ENCODE assay signal across 1 cellular context in the genomic region with DNA sequence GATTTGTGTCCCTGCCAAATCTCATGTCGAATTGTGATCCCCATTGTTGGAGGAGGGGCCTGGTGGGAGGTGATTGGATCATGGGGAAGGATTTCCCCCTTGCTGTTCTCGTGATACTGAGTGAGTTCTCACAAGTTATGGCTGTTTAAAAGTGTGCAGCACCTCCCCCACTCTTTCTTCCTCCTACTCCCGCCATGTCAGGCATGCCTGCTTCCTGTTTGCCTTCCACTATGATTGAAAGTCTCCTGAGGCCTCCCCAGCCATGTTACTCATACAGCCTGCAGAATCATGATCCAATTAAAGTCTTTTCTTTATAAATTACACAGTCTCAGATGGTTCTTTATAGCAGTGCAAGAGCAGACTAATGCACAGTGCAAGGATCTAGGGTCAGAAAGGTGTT.
TF ChIP-seq lines count a peak whose summit lies in the region.

No MANE protein-coding gene starts in this region.

TF ChIP-seq in WTC11, 78 proteins besides CTCF, POLR2A, EP300 and RAD21 (continued from another document):
- TF ChIP-seq ZNF416 (CRISPR knock-in tag; IDR thresholded peaks at IDR 0.05) (no peak), RELA (CRISPR knock-in tag; IDR thresholded peaks at IDR 0.05; ENCODE audit: borderline replicate concordance) (no peak)
TF ChIP-seq in WTC11: peak in this region for 0.
